28 cellular contexts compared by ENCODE assay signal in genomic region chr1:234091065-234091401, GRCh38.
"Had no signal": no experiment of that assay in that cellular context is flagged by ENCODE, and none has a peak within 500 bp of the region (broad histone marks: within the 10 kb centered on the region; RNA-seq: fewer than 3 reads in every experiment).

No MANE protein-coding gene starts in this region.

- H3K4me3 Mint-ChIP-seq: natural killer cell; nephron; neural progenitor cell; stimulated activated effector memory CD8-positive, alpha-beta T cell treated with anti-CD3 and anti-CD28 coated beads, Interleukin-12 subunit alpha, Interleukin-12 subunit beta, amount 100 ng/mL, for 72 hours; stimulated activated naive B cell treated with anti-CD40 and anti-IgM and Interleukin-4, amounts not matched to agents 10 μg/mL and 1 μg/mL and 100 μg/mL, for 72 hours; stimulated activated naive CD8-positive, alpha-beta T cell treated with anti-CD3 and anti-CD28 coated beads, Interleukin-15, Interleukin-2, amounts not matched to agents 100 ng/mL and 50 ng/mL, for 24 hours had no signal

- H3K4me3 ChIP-seq: neural progenitor cell, ovary, psoas muscle, right lobe of liver, sigmoid colon, stomach, thoracic aorta, thyroid gland, tibial nerve, upper lobe of left lung, uterus had no signal

- H3K9me3 Mint-ChIP-seq: natural killer cell; stimulated activated effector memory CD8-positive, alpha-beta T cell treated with anti-CD3 and anti-CD28 coated beads, Interleukin-12 subunit alpha, Interleukin-12 subunit beta, amount 100 ng/mL, for 72 hours; stimulated activated naive B cell treated with anti-CD40 and anti-IgM and Interleukin-4, amounts not matched to agents 10 μg/mL and 1 μg/mL and 100 μg/mL, for 72 hours had no signal

- H3K27me3 ChIP-seq: neural progenitor cell, ovary, right lobe of liver, sigmoid colon, thyroid gland, tibial nerve, upper lobe of left lung, uterus had no signal

- H3K4me1 ChIP-seq: neural progenitor cell, parathyroid adenoma, psoas muscle, right lobe of liver, sigmoid colon, uterus had no signal

- DNase-seq: natural killer cell; occipital lobe; ovary; posterior cingulate gyrus; psoas muscle; right cardiac atrium; right lobe of liver; sigmoid colon; small intestine; stimulated activated CD4-positive, alpha-beta T cell treated with anti-CD3 and anti-CD28 coated beads, Interleukin-15, amount 100 ng/mL, for 24 hours; stimulated activated CD4-positive, alpha-beta T cell treated with anti-CD3 and anti-CD28 coated beads, Interleukin-2, amount 100 ng/mL, for 24 hours; stimulated activated CD4-positive, alpha-beta T cell treated with anti-CD3 and anti-CD28 coated beads, Interleukin-2, amount 100 ng/mL, for 48 hours; stimulated activated CD4-positive, alpha-beta T cell treated with anti-CD3 and anti-CD28 coated beads, Interleukin-4, amount 100 ng/mL, for 24 hours; stimulated activated naive B cell treated with anti-CD40 and anti-IgM and Interleukin-4, amounts not matched to agents 10 μg/mL and 1 μg/mL and 100 μg/mL, for 72 hours; stimulated activated naive CD4-positive, alpha-beta T cell treated with Interleukin-2 at 50 U/mL for 16 hours; stomach; trophoblast cell; uterus had no signal

- H3K27ac Mint-ChIP-seq: natural killer cell; nephron; neural progenitor cell; progenitor cell of endocrine pancreas; stimulated activated effector memory CD8-positive, alpha-beta T cell treated with anti-CD3 and anti-CD28 coated beads, Interleukin-12 subunit alpha, Interleukin-12 subunit beta, amount 100 ng/mL, for 72 hours; stimulated activated naive B cell treated with anti-CD40 and anti-IgM and Interleukin-4, amounts not matched to agents 10 μg/mL and 1 μg/mL and 100 μg/mL, for 72 hours; stimulated activated naive CD8-positive, alpha-beta T cell treated with anti-CD3 and anti-CD28 coated beads, Interleukin-15, Interleukin-2, amounts not matched to agents 100 ng/mL and 50 ng/mL, for 24 hours had no signal

- H3K36me3 Mint-ChIP-seq: natural killer cell; neural progenitor cell; stimulated activated effector memory CD8-positive, alpha-beta T cell treated with anti-CD3 and anti-CD28 coated beads, Interleukin-12 subunit alpha, Interleukin-12 subunit beta, amount 100 ng/mL, for 72 hours; stimulated activated naive B cell treated with anti-CD40 and anti-IgM and Interleukin-4, amounts not matched to agents 10 μg/mL and 1 μg/mL and 100 μg/mL, for 72 hours had no signal

- H3K27ac ChIP-seq: neural progenitor cell, ovary, parathyroid adenoma, psoas muscle, right lobe of liver, sigmoid colon, stomach, thyroid gland, tibial nerve, uterus had no signal

- H3K9ac ChIP-seq: neural progenitor cell, parathyroid adenoma had no signal

- H3K4me1 Mint-ChIP-seq: natural killer cell; stimulated activated effector memory CD8-positive, alpha-beta T cell treated with anti-CD3 and anti-CD28 coated beads, Interleukin-12 subunit alpha, Interleukin-12 subunit beta, amount 100 ng/mL, for 72 hours; stimulated activated naive B cell treated with anti-CD40 and anti-IgM and Interleukin-4, amounts not matched to agents 10 μg/mL and 1 μg/mL and 100 μg/mL, for 72 hours had no signal

- ATAC-seq: natural killer cell; psoas muscle; right cardiac atrium; right lobe of liver; stimulated activated effector memory CD8-positive, alpha-beta T cell treated with anti-CD3 and anti-CD28 coated beads, Interleukin-12 subunit alpha, Interleukin-12 subunit beta, amount 100 ng/mL, for 72 hours had no signal

- H3K9me3 ChIP-seq: ovary, right lobe of liver, sigmoid colon, thoracic aorta, thyroid gland, uterus had no signal

- H3K36me3 ChIP-seq: neural progenitor cell, ovary, right lobe of liver, sigmoid colon, stomach, thoracic aorta, thyroid gland, tibial nerve, upper lobe of left lung, uterus had no signal
